ENCODE assay signal across 9 cellular contexts in the genomic region with DNA sequence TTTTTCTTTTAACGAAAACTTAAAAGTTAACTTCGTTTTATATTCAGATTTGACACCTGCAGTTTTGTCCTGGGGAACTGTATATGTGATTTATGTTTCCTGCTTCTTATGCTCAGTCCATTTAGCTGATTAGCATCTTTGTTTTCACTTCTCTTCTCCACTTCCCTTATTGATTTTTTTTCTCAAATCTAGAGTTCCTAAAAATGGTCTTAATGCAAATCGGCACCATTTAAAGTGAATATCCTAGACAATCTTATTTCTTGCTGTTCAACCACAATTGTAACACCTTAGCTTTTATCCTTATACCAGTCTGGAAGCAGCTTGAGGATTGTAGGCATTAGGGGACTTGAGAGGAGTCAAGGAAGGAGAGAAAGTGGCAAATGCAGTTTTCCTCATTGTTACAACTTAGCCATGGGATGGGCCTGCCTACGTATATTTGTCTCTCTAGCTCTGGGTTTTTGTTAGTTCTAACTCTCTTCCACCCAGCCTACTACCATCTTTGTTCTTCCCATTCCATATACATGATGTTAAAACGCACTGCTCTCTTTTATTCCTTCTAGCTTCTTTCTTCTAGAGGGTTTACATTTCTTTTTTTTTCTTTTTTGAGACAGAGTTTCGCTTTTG. TPM values are rescaled to one million over a fixed set of nuclear protein-coding genes. Genes with fewer than 3 reads are reported as not detected.
A peak's percentile ranks its signal among the peaks of the same experiment; 100 is the strongest.
DNase-seq lines count a peak whose midpoint lies in the region; ATAC-seq and TF ChIP-seq lines count a peak whose summit lies in the region.
"Had no signal": no experiment of that assay in that cellular context is flagged by ENCODE, and none has a peak within 500 bp of the region (broad histone marks: within the 10 kb centered on the region; RNA-seq: fewer than 3 reads in every experiment).

No MANE protein-coding gene starts in this region.

- peak overlapping the region; percentile 40 for H3K4me3 ChIP-seq in Karpas-422 (ENCODE audit: low read length)
- no peak overlapping the region for H3K4me3 ChIP-seq in upper lobe of right lung
- no peak overlapping the region for H3K4me3 ChIP-seq in mesenchymal stem cell (ENCODE audit: insufficient read depth in 1 of 2, low read depth in 1 of 2, low read length in 2 of 2)

- H3K4me1 ChIP-seq in Karpas-422 (ENCODE audit: low read length): peaks cover 79% of the 10 kb centered on the region
- no peaks in the 10 kb centered on the region for H3K4me1 ChIP-seq in upper lobe of right lung
- peaks cover 1% of the 10 kb centered on the region for H3K4me1 ChIP-seq in mesenchymal stem cell (ENCODE audit: control insufficient read depth, insufficient read depth, low read depth, low read length)

- peak overlapping the region; percentile 7 for H3K27ac Mint-ChIP-seq in activated T-cell treated with anti-CD3 and anti-CD28 coated beads, Interleukin-2, amount 50 U/mL, for 72 hours

- no peak overlapping the region for H3K14ac ChIP-seq in mesenchymal stem cell (ENCODE audit: low read length in 2 of 2)

- TF ChIP-seq CTCF in upper lobe of right lung (IDR thresholded peaks at IDR 0.05): no peak

- no peak overlapping the region for H2BK15ac ChIP-seq in mesenchymal stem cell (ENCODE audit: low read depth, poor library complexity, severe bottlenecking)

- intact Hi-C loops in upper lobe of right lung (cut with DNase I): no loop called here

- no peak overlapping the region for H3K4me3 Mint-ChIP-seq in activated T-cell treated with anti-CD3 and anti-CD28 coated beads, Interleukin-2, amount 50 U/mL, for 72 hours

- H3K36me3 ChIP-seq in Karpas-422 (ENCODE audit: insufficient read depth, low read length) (peaks cover 37% of the 10 kb centered on the region), upper lobe of right lung (peaks cover 13% of the 10 kb centered on the region), mesenchymal stem cell (ENCODE audit: control insufficient read depth in 1 of 2, insufficient read depth in 2 of 2, low read depth in 1 of 2, low read length in 2 of 2) (peaks cover 0 to 4% of the 10 kb centered on the region in 2 experiments)

- no peak overlapping the region for H2BK120ac ChIP-seq in mesenchymal stem cell (ENCODE audit: low read depth, low read length)

- no peak overlapping the region for H2BK5ac ChIP-seq in mesenchymal stem cell (ENCODE audit: low read depth, low read length, poor library complexity, severe bottlenecking)

- H3K23ac ChIP-seq in mesenchymal stem cell (ENCODE audit: low read length in 2 of 2): no peak overlapping the region

- H2BK12ac ChIP-seq in mesenchymal stem cell (ENCODE audit: low read length in 2 of 2): no peak overlapping the region

- H3K4ac ChIP-seq in mesenchymal stem cell (ENCODE audit: low read depth in 1 of 2, low read length in 2 of 2): no peak overlapping the region

- H2AFZ ChIP-seq in Karpas-422 (ENCODE audit: low read length) (no peak overlapping the region), mesenchymal stem cell (ENCODE audit: low read depth, low read length) (no peak overlapping the region)

- no peak overlapping the region for H2AK5ac ChIP-seq in mesenchymal stem cell (ENCODE audit: low read length, severe bottlenecking)

- H3K4me2 ChIP-seq in Karpas-422 (ENCODE audit: low read depth, low read length, poor library complexity, severe bottlenecking) (peak overlapping the region; percentile 87), mesenchymal stem cell (ENCODE audit: low read length, poor library complexity, severe bottlenecking) (no peak overlapping the region)

- H3K9me3 Mint-ChIP-seq in activated T-cell treated with anti-CD3 and anti-CD28 coated beads, Interleukin-2, amount 50 U/mL, for 72 hours: no peaks in the 10 kb centered on the region

- H3K79me1 ChIP-seq in mesenchymal stem cell (replicated peaks; ENCODE audit: low read length, poor library complexity, severe bottlenecking): peaks cover 27% of the 10 kb centered on the region

- H3K9me2 ChIP-seq in Karpas-422 (replicated peaks; ENCODE audit: insufficient read depth, low read length): no peaks in the 10 kb centered on the region

- H4K91ac ChIP-seq in mesenchymal stem cell (ENCODE audit: low read length): no peak overlapping the region

- ATAC-seq in activated T-cell treated with anti-CD3 and anti-CD28 coated beads, Interleukin-2, amount 50 U/mL, for 72 hours (replicated peaks in 1 of 2): no peak
- peak; percentile 73 for ATAC-seq in HG02678 (IDR thresholded peaks at IDR 0.05; ENCODE audit: unreplicated experiment)
- ATAC-seq in upper lobe of right lung: peak; percentile 24

- no peak for DNase-seq in activated T-cell treated with anti-CD3 and anti-CD28 coated beads, Interleukin-2, amount 50 U/mL, for 72 hours
- DNase-seq in activated T-cell treated with anti-CD3 and anti-CD28 coated beads, Interleukin-2, amount 50 U/mL, for 1 hour: no peak
- DNase-seq in Karpas-422 (peak; percentile 93), upper lobe of right lung (no peak), mesenchymal stem cell (no peak), NCI-H1105 treated with DMSO at 0.1 percent for 48 hours (lab: John Stamatoyannopoulos, UW) (no peak)
- no peak for DNase-seq in activated naive CD4-positive, alpha-beta T cell treated with Interleukin-2 at 50 U/mL for 16 hours
- DNase-seq: anterior cingulate cortex had no signal

- no peaks in the 10 kb centered on the region for H3K27me3 Mint-ChIP-seq in activated T-cell treated with anti-CD3 and anti-CD28 coated beads, Interleukin-2, amount 50 U/mL, for 72 hours (ENCODE audit: low read depth)

- H3K9me3 ChIP-seq in Karpas-422 (ENCODE audit: low read length): no peaks in the 10 kb centered on the region
- H3K9me3 ChIP-seq in upper lobe of right lung: no peaks in the 10 kb centered on the region
- no peaks in the 10 kb centered on the region for H3K9me3 ChIP-seq in mesenchymal stem cell (ENCODE audit: control insufficient read depth, low read length)

- WGBS in mesenchymal stem cell: 100% methylated on average over 3 of the region's 6 CpGs

- no peaks in the 10 kb centered on the region for H4K20me1 ChIP-seq in Karpas-422 (ENCODE audit: insufficient read depth, low read depth, low read length)

- no peak overlapping the region for H4K8ac ChIP-seq in mesenchymal stem cell (ENCODE audit: low read length)

- H3K27ac ChIP-seq in Karpas-422 (ENCODE audit: low read length) (peak overlapping the region; percentile 97), upper lobe of right lung (no peak overlapping the region), mesenchymal stem cell (ENCODE audit: low read length, poor library complexity, severe bottlenecking) (no peak overlapping the region)

- H3K27me3 ChIP-seq in Karpas-422 (ENCODE audit: low read length) (no peaks in the 10 kb centered on the region), upper lobe of right lung (no peaks in the 10 kb centered on the region), mesenchymal stem cell (ENCODE audit: control insufficient read depth in 1 of 2, insufficient read depth in 1 of 2, low read length in 2 of 2) (no peaks in the 10 kb centered on the region)

- peaks cover 22% of the 10 kb centered on the region for H3K4me1 Mint-ChIP-seq in activated T-cell treated with anti-CD3 and anti-CD28 coated beads, Interleukin-2, amount 50 U/mL, for 72 hours (ENCODE audit: low read depth)

- peak overlapping the region; percentile 71 for H3K9ac ChIP-seq in Karpas-422 (ENCODE audit: low read length)
- no peak overlapping the region for H3K9ac ChIP-seq in mesenchymal stem cell (ENCODE audit: low read length)

- H3K18ac ChIP-seq in mesenchymal stem cell (ENCODE audit: low read depth in 1 of 2, low read length in 2 of 2): no peak overlapping the region

- peaks cover 79% of the 10 kb centered on the region for H3K79me2 ChIP-seq in Karpas-422 (ENCODE audit: low read length)

- H3K36me3 Mint-ChIP-seq in activated T-cell treated with anti-CD3 and anti-CD28 coated beads, Interleukin-2, amount 50 U/mL, for 72 hours (ENCODE audit: insufficient read depth in 2 of 2): peaks cover 2 to 5% of the 10 kb centered on the region in 2 donors

RNA-seq across cellular contexts. Expression of a gene that starts 8.5 kb away (rescaled TPM):
- total RNA-seq in activated T-cell treated with anti-CD3 and anti-CD28 coated beads, Interleukin-2, amount 50 U/mL, for 72 hours: 10 to 100 TPM; 19.5 to 19.8 TPM
- total RNA-seq in Karpas-422 (2014; rRNA removed; shearing (Covaris generic); ENCODE audit: low replicate concordance): 48.1 and 61.4 TPM in 2 replicates
- 11.8 TPM for total RNA-seq in upper lobe of right lung
- 6.5 TPM for polyA plus RNA-seq in mesenchymal stem cell (2013, experiment 1 of 2)
- polyA plus RNA-seq in mesenchymal stem cell (2013, experiment 2 of 2): 5.7 TPM

RNA-seq across cellular contexts. Expression of a gene that starts 8.5 kb away (rescaled TPM):
- total RNA-seq in activated T-cell treated with anti-CD3 and anti-CD28 coated beads, Interleukin-2, amount 50 U/mL, for 72 hours: 10 to 100 TPM in 1 of 2 donors, 1 to 10 TPM in 1; 7.3 to 10.3 TPM
- 14.3 and 17.1 TPM in 2 replicates for total RNA-seq in Karpas-422 (2014; rRNA removed; shearing (Covaris generic); ENCODE audit: low replicate concordance)
- 3.2 TPM for total RNA-seq in upper lobe of right lung
- 5.4 TPM for polyA plus RNA-seq in mesenchymal stem cell (2013, experiment 1 of 2)
- 5.9 TPM for polyA plus RNA-seq in mesenchymal stem cell (2013, experiment 2 of 2)

Comparison
In these comparisons a context has a peak if more than half of its experiments do, and no peak if none do; other contexts are left out.
1. ATAC-seq: peak in HG02678 (single experiment) and upper lobe of right lung (single experiment); none in activated T-cell treated with anti-CD3 and anti-CD28 coated beads, Interleukin-2, amount 50 U/mL, for 72 hours (0 of 2).